Comparison of ENCODE assay signal across 11 cellular contexts in the genomic region with DNA sequence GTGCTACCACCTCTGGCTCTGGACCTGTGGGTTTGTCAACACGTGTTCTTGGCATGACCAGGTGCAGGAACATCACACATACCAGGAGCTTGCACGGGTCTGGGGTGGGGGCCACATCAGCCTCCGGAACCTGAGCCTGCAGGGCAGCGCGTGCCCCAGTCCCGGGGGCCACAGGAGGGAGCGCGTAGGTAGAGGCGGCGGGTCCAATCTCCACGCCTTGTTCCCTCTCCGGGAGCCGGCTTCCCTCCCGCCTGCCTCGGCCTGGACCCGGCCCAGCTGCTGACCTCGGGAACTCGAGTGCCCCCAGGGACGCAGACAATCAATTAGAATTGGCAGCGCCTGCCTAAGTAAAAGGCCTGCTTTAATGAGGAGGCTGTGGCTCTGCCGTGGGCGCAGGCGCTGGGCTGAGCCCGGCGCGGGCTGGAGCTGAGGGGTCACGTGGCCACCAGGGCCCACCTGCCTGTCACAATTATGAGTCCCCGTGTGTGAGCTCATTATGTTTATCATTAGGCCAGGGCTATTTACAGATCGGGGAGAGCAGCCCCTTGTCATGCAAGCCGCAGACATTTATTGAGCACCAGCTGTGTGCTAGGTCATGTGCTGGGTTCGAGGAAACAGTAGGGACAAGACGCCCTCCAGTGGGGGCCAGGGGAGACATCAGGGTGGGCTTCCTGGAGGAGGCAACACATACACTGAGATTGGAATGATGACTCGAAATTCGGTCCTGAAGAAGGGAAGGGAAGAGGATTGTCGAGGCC. TPM values are rescaled to one million over a fixed set of nuclear protein-coding genes. Genes with fewer than 3 reads are reported as not detected.
A peak's percentile ranks its signal among the peaks of the same experiment; 100 is the strongest.
DNase-seq lines count a peak whose midpoint lies in the region; ATAC-seq and TF ChIP-seq lines count a peak whose summit lies in the region.
"Had no signal": no experiment of that assay in that cellular context is flagged by ENCODE, and none has a peak within 500 bp of the region (broad histone marks: within the 10 kb centered on the region; RNA-seq: fewer than 3 reads in every experiment).

No MANE protein-coding gene starts in this region.

- peak overlapping the region in 4 of 5 experiments; percentile 40 to 68 (median 56) for H3K4me3 Mint-ChIP-seq in brain

- H3K4me1 Mint-ChIP-seq in brain, result peaks cover 17% of the 10 kb centered on the region

- H3K9me3 Mint-ChIP-seq in brain, result peaks cover 0 to 5% (median 0%) of the 10 kb centered on the region in 5 experiments

- DNase-seq in DMS 273 treated with DMSO at 0.1 percent for 48 hours (lab: John Stamatoyannopoulos, UW) (peak; percentile 82), NCI-H2081 treated with DMSO at 0.1 percent for 48 hours (lab: John Stamatoyannopoulos, UW) (peak; percentile 28), middle frontal gyrus (ENCODE audit: extremely low spot score, low spot score) (peak; percentile 17), GF-D8 (lab: John Stamatoyannopoulos, UW) (no peak)
- no peak for DNase-seq in activated CD4-positive, alpha-beta T cell treated with anti-CD3 and anti-CD28 coated beads, Interleukin-2, amount 50 U/mL, for 4 hours
- DNase-seq: effector memory CD4-positive, alpha-beta T cell; stimulated activated naive CD4-positive, alpha-beta T cell treated with Interleukin-2 at 50 U/mL for 16 hours had no signal

- peak overlapping the region in 3 of 5 experiments; percentile 72 to 91 (median 80) for H3K27ac Mint-ChIP-seq in brain

- H3K27me3 Mint-ChIP-seq in brain, result peaks cover 13% of the 10 kb centered on the region

- ATAC-seq in HG02870 (IDR thresholded peaks at IDR 0.05; ENCODE audit: unreplicated experiment), result no peak
- no peak for ATAC-seq in HG03095 (IDR thresholded peaks at IDR 0.05; ENCODE audit: unreplicated experiment)
- ATAC-seq: HCT116 had no signal

- H3K36me3 Mint-ChIP-seq in brain, result no peaks in the 10 kb centered on the region

- TF ChIP-seq CTCF in brain (conservative IDR thresholded peaks at IDR 0.05), result no peak

RNA-seq across cellular contexts. Expression of gene TNFAIP8L1, which starts 32.2 kb away (rescaled TPM):
- polyA plus RNA-seq in brain (ENCODE audit: insufficient read depth, low read depth, low replicate concordance), result 38.6 TPM

RNA-seq across cellular contexts. Expression of gene SEMA6B, which starts 47.6 kb away (rescaled TPM):
- 39.1 TPM for polyA plus RNA-seq in brain (ENCODE audit: insufficient read depth, low read depth, low replicate concordance)

Comparison
In these comparisons a context has a peak if more than half of its experiments do, and no peak if none do; other contexts are left out.
1. DNase-seq: peak in DMS 273 treated with DMSO at 0.1 percent for 48 hours (single experiment), NCI-H2081 treated with DMSO at 0.1 percent for 48 hours (single experiment) and middle frontal gyrus (single experiment); none in GF-D8 (single experiment) and activated CD4-positive, alpha-beta T cell treated with anti-CD3 and anti-CD28 coated beads, Interleukin-2, amount 50 U/mL, for 4 hours (0 of 2).